Comparison of ENCODE assay signal across 28 cellular contexts in the genomic region with DNA sequence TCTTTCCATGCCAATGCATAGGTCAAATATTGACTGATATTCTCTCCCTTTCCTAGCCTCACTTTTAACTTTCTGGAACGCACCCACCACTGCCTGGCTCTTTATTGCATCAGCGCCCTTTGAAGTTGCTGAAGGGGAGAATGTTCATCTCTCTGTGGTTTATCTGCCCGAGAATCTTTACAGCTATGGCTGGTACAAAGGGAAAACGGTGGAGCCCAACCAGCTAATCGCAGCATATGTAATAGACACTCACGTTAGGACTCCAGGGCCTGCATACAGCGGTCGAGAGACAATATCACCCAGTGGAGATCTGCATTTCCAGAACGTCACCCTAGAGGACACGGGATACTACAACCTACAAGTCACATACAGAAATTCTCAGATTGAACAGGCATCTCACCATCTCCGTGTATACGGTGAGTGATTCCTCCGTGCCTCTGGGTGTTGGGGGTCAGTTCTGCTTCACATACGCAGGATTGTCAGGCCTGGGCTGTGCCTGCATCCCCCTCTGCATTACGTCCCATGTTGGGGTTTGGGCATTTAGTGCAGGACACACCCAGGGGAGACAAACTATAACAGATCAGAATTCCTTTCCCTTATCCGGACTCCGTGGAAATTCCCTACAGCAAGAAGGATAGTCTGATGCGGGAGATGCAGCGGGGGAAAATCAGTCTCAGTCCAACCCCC. TPM values are rescaled to one million over a fixed set of nuclear protein-coding genes. Genes with fewer than 3 reads are reported as not detected.
DNase-seq lines count a peak whose midpoint lies in the region; ATAC-seq, FAIRE-seq and TF ChIP-seq lines count a peak whose summit lies in the region.
"Had no signal": no experiment of that assay in that cellular context is flagged by ENCODE, and none has a peak within 500 bp of the region (broad histone marks: within the 10 kb centered on the region; RNA-seq: fewer than 3 reads in every experiment).

No MANE protein-coding gene starts in this region.

- peaks cover 32% of the 10 kb centered on the region for H3K4me1 Mint-ChIP-seq in T-helper 1 cell treated with Interleukin-12 subunit alpha and Interleukin-12 subunit beta and Interleukin-4 antibody, amounts not matched to agents 30 μg/mL and 1 μg/mL, for 36 hours (ENCODE audit: low read depth)
- H3K4me1 Mint-ChIP-seq in activated T-helper 17 cell treated with anti-CD3 and anti-CD28 coated beads, Interleukin-2, amount 50 U/mL, for 72 hours = peaks cover 13% of the 10 kb centered on the region
- peaks cover 28 to 37% (median 31%) of the 10 kb centered on the region in 7 donors for H3K4me1 Mint-ChIP-seq in naive thymus-derived CD4-positive, alpha-beta T cell
- H3K4me1 Mint-ChIP-seq: neural progenitor cell had no signal

- no peaks in the 10 kb centered on the region for H3K27me3 Mint-ChIP-seq in T-helper 1 cell treated with Interleukin-12 subunit alpha and Interleukin-12 subunit beta and Interleukin-4 antibody, amounts not matched to agents 30 μg/mL and 1 μg/mL, for 36 hours (ENCODE audit: low read depth)
- no peaks in the 10 kb centered on the region for H3K27me3 Mint-ChIP-seq in activated T-helper 17 cell treated with anti-CD3 and anti-CD28 coated beads, Interleukin-2, amount 50 U/mL, for 72 hours
- H3K27me3 Mint-ChIP-seq in naive thymus-derived CD4-positive, alpha-beta T cell = no peaks in the 10 kb centered on the region
- H3K27me3 Mint-ChIP-seq: progenitor cell of endocrine pancreas had no signal

- 0 out of 20 replicates have a peak overlapping the region, but pooled peaks of 1 of the 10 experiments have one; percentile 61 for H3K4me3 ChIP-seq in BLaER1 treated with 17β-estradiol and CSF1 and Interleukin-3, amounts not matched to agents 10 nM and 100 nM
- H3K4me3 ChIP-seq in naive thymus-derived CD4-positive, alpha-beta T cell (ENCODE audit: low read length) = no peak overlapping the region
- H3K4me3 ChIP-seq: ascending aorta, left ventricle myocardium inferior, neural progenitor cell, thyroid gland had no signal

- peak overlapping the region in 5 of 11 experiments; percentile 72 to 84 (median 80); a peak in 8 of 22 replicates for H3K9ac ChIP-seq in BLaER1 treated with 17β-estradiol and CSF1 and Interleukin-3, amounts not matched to agents 10 nM and 100 nM
- H3K9ac ChIP-seq: neural progenitor cell had no signal

- H3K4me1 ChIP-seq in BLaER1 treated with 17β-estradiol and CSF1 and Interleukin-3, amounts not matched to agents 10 nM and 100 nM = peaks cover 18 to 32% (median 25%) of the 10 kb centered on the region in 10 experiments
- H3K4me1 ChIP-seq in naive thymus-derived CD4-positive, alpha-beta T cell (ENCODE audit: control insufficient read depth in 2 of 2, insufficient read depth in 2 of 2, low read length in 2 of 2) = peaks cover 6 to 28% of the 10 kb centered on the region in 2 donors
- H3K4me1 ChIP-seq: ascending aorta, neural progenitor cell, thyroid gland had no signal

- no peak for DNase-seq in T-helper 1 cell
- DNase-seq in naive thymus-derived CD4-positive, alpha-beta T cell = no peak
- DNase-seq in H54 (ENCODE audit: insufficient read length, low spot score) = no peak
- no peak for DNase-seq in NCI-H2227 treated with DMSO at 0.1 percent for 48 hours (lab: John Stamatoyannopoulos, UW)
- DNase-seq: activated effector memory CD4-positive, alpha-beta T cell treated with anti-CD3 and anti-CD28 coated beads, Interleukin-2, amount 50 U/mL, for 16 hours; COR-L47; DMS79 treated with DMSO at 0.1 percent for 48 hours; foreskin fibroblast; HFFc6; Kasumi-1; left ventricle myocardium inferior; NCI-H1048; NCI-H1930; NCI-H226; NCI-H774; thyroid gland had no signal

- H3K27me3 ChIP-seq in BLaER1 treated with 17β-estradiol and CSF1 and Interleukin-3, amounts not matched to agents 10 nM and 100 nM = no peaks in the 10 kb centered on the region
- no peaks in the 10 kb centered on the region for H3K27me3 ChIP-seq in naive thymus-derived CD4-positive, alpha-beta T cell (ENCODE audit: control insufficient read depth in 2 of 2, insufficient read depth in 2 of 2, low read length in 2 of 2)
- H3K27me3 ChIP-seq: ascending aorta, neural progenitor cell, thyroid gland had no signal

- CTCF ChIA-PET in naive thymus-derived CD4-positive, alpha-beta T cell (lab: Charles Lee) = interaction anchor here (1.9 kb wide), 1 partner anchor 20 kb away, joined by 5 read pairs; no protein-coding TSS in a partner anchor

- H3K36me3 Mint-ChIP-seq in T-helper 1 cell treated with Interleukin-12 subunit alpha and Interleukin-12 subunit beta and Interleukin-4 antibody, amounts not matched to agents 30 μg/mL and 1 μg/mL, for 36 hours (ENCODE audit: low read depth) = peaks cover 64% of the 10 kb centered on the region
- H3K36me3 Mint-ChIP-seq in activated T-helper 17 cell treated with anti-CD3 and anti-CD28 coated beads, Interleukin-2, amount 50 U/mL, for 72 hours (ENCODE audit: low read depth) = peaks cover 74% of the 10 kb centered on the region
- H3K36me3 Mint-ChIP-seq in naive thymus-derived CD4-positive, alpha-beta T cell = peaks cover 8 to 57% (median 39%) of the 10 kb centered on the region in 5 donors

- no peak for ATAC-seq in activated T-helper 17 cell treated with anti-CD3 and anti-CD28 coated beads, Interleukin-2, amount 50 U/mL, for 72 hours (replicated peaks)
- no peak for ATAC-seq in naive thymus-derived CD4-positive, alpha-beta T cell
- no peak for ATAC-seq in HG03432 (IDR thresholded peaks at IDR 0.05; ENCODE audit: unreplicated experiment)

- POLR2A ChIA-PET in naive thymus-derived CD4-positive, alpha-beta T cell (lab: Charles Lee) = interaction anchor here (0.6 to 2.0 kb wide), 2 partner anchors 11 to 393 kb away, joined by 3 to 6 read pairs; no protein-coding TSS in a partner anchor

- H4K20me1 ChIP-seq in BLaER1 treated with 17β-estradiol and CSF1 and Interleukin-3, amounts not matched to agents 10 nM and 100 nM = peaks cover 0 to 5% (median 0%) of the 10 kb centered on the region in 11 experiments; a peak in 3 of 22 replicates

- H3K4me3 Mint-ChIP-seq in T-helper 1 cell treated with Interleukin-12 subunit alpha and Interleukin-12 subunit beta and Interleukin-4 antibody, amounts not matched to agents 30 μg/mL and 1 μg/mL, for 36 hours = no peak overlapping the region
- H3K4me3 Mint-ChIP-seq in activated T-helper 17 cell treated with anti-CD3 and anti-CD28 coated beads, Interleukin-2, amount 50 U/mL, for 72 hours = peak overlapping the region; percentile 84
- H3K4me3 Mint-ChIP-seq in naive thymus-derived CD4-positive, alpha-beta T cell = peak overlapping the region in 7 of 10 donors; percentile 7 to 83 (median 44)
- H3K4me3 Mint-ChIP-seq: HFFc6, neural progenitor cell had no signal

- H3K9me3 Mint-ChIP-seq in T-helper 1 cell treated with Interleukin-12 subunit alpha and Interleukin-12 subunit beta and Interleukin-4 antibody, amounts not matched to agents 30 μg/mL and 1 μg/mL, for 36 hours = peaks cover 26% of the 10 kb centered on the region
- peaks cover 3% of the 10 kb centered on the region for H3K9me3 Mint-ChIP-seq in activated T-helper 17 cell treated with anti-CD3 and anti-CD28 coated beads, Interleukin-2, amount 50 U/mL, for 72 hours
- peaks cover 0 to 20% (median 7%) of the 10 kb centered on the region in 11 donors for H3K9me3 Mint-ChIP-seq in naive thymus-derived CD4-positive, alpha-beta T cell

- FAIRE-seq in H54 (lab: Jason Lieb, UNC) = no peak
- FAIRE-seq: GM12891, HTR-8/SVneo had no signal

- peaks cover 34 to 39% (median 35%) of the 10 kb centered on the region in 11 experiments for H3K9me3 ChIP-seq in BLaER1 treated with 17β-estradiol and CSF1 and Interleukin-3, amounts not matched to agents 10 nM and 100 nM (replicated peaks in 1 of 11)
- peaks cover 0 to 8% (median 0%) of the 10 kb centered on the region in 3 experiments for H3K9me3 ChIP-seq in naive thymus-derived CD4-positive, alpha-beta T cell (ENCODE audit: control insufficient read depth in 2 of 3, low read length in 3 of 3)
- H3K9me3 ChIP-seq: ascending aorta, thyroid gland had no signal

- intact Hi-C loops in naive thymus-derived CD4-positive, alpha-beta T cell (cut with micrococcal nuclease) = loop anchor here in 1 of 2 donors (2.0 kb wide), 1 partner anchor 18 kb away; no protein-coding TSS in a partner anchor

- H3K27ac ChIP-seq in BLaER1 treated with 17β-estradiol and CSF1 and Interleukin-3, amounts not matched to agents 10 nM and 100 nM = peak overlapping the region in 7 of 11 experiments; percentile 80 to 89 (median 87); a peak in 13 of 22 replicates
- no peak overlapping the region for H3K27ac ChIP-seq in naive thymus-derived CD4-positive, alpha-beta T cell (ENCODE audit: low read depth, low read length)
- H3K27ac ChIP-seq: 22Rv1, ascending aorta, neural progenitor cell, thyroid gland had no signal

- peak overlapping the region; percentile 10 for H3K27ac Mint-ChIP-seq in T-helper 1 cell treated with Interleukin-12 subunit alpha and Interleukin-12 subunit beta and Interleukin-4 antibody, amounts not matched to agents 30 μg/mL and 1 μg/mL, for 36 hours
- peak overlapping the region; percentile 95 for H3K27ac Mint-ChIP-seq in activated T-helper 17 cell treated with anti-CD3 and anti-CD28 coated beads, Interleukin-2, amount 50 U/mL, for 72 hours
- peak overlapping the region in 5 of 9 donors; percentile 47 to 93 (median 59) for H3K27ac Mint-ChIP-seq in naive thymus-derived CD4-positive, alpha-beta T cell
- H3K27ac Mint-ChIP-seq: HFFc6, neural progenitor cell, progenitor cell of endocrine pancreas had no signal

- TF ChIP-seq POLR2A in H54 (IDR thresholded peaks at IDR 0.05; ENCODE audit: low read depth, low read length) = no peak

- H3K4me2 ChIP-seq in BLaER1 treated with 17β-estradiol and CSF1 and Interleukin-3, amounts not matched to agents 10 nM and 100 nM = peak overlapping the region in 10 of 11 experiments; percentile 85 to 96 (median 93); a peak in 17 of 22 replicates
- H3K4me2 ChIP-seq: neural progenitor cell had no signal

- peaks cover 53 to 77% (median 69%) of the 10 kb centered on the region in 11 experiments for H3K36me3 ChIP-seq in BLaER1 treated with 17β-estradiol and CSF1 and Interleukin-3, amounts not matched to agents 10 nM and 100 nM
- peaks cover 20 to 62% (median 21%) of the 10 kb centered on the region in 3 experiments for H3K36me3 ChIP-seq in naive thymus-derived CD4-positive, alpha-beta T cell (ENCODE audit: control insufficient read depth in 2 of 3, insufficient read depth in 3 of 3, low read length in 3 of 3)
- H3K36me3 ChIP-seq: ascending aorta, left ventricle myocardium inferior, neural progenitor cell, thyroid gland had no signal

RNA-seq across cellular contexts. Expression of a gene that starts 1.3 kb away (rescaled TPM):
- total RNA-seq in activated T-helper 17 cell treated with anti-CD3 and anti-CD28 coated beads, Interleukin-2, amount 50 U/mL, for 72 hours = 10 to 100 TPM; 27.1 to 30.7 TPM
- 10 to 100 TPM; 40.1 to 64.5 (median 50.0) TPM for total RNA-seq in naive thymus-derived CD4-positive, alpha-beta T cell
- polyA plus RNA-seq in naive thymus-derived CD4-positive, alpha-beta T cell = 10 to 100 TPM; 27.7 to 43.6 TPM
- total RNA-seq: ascending aorta, epithelial cell of proximal tubule, HFFc6, progenitor cell of endocrine pancreas had no signal

RNA-seq across cellular contexts. Expression of a gene that starts 49.6 kb away (rescaled TPM):
- not detected for total RNA-seq in activated T-helper 17 cell treated with anti-CD3 and anti-CD28 coated beads, Interleukin-2, amount 50 U/mL, for 72 hours
- 1 to 10 TPM in 2 of 5 experiments, under 1 TPM in 1, not detected in 2; 0.60 to 1.5 (median 1.1) TPM for total RNA-seq in naive thymus-derived CD4-positive, alpha-beta T cell
- not detected for polyA plus RNA-seq in naive thymus-derived CD4-positive, alpha-beta T cell
- total RNA-seq: ascending aorta, epithelial cell of proximal tubule, HFFc6, OCI-LY7, progenitor cell of endocrine pancreas had no signal

Comparison
In these comparisons a context has a peak if more than half of its experiments do, and no peak if none do; other contexts are left out.
1. H3K27ac Mint-ChIP-seq: peak in every context shown above with its lines; median percentile 95 in activated T-helper 17 cell treated with anti-CD3 and anti-CD28 coated beads, Interleukin-2, amount 50 U/mL, for 72 hours; 59 in naive thymus-derived CD4-positive, alpha-beta T cell; 10 in T-helper 1 cell treated with Interleukin-12 subunit alpha and Interleukin-12 subunit beta and Interleukin-4 antibody, amounts not matched to agents 30 μg/mL and 1 μg/mL, for 36 hours.